ENCODE assay signal across 8 cellular contexts in the genomic region with DNA sequence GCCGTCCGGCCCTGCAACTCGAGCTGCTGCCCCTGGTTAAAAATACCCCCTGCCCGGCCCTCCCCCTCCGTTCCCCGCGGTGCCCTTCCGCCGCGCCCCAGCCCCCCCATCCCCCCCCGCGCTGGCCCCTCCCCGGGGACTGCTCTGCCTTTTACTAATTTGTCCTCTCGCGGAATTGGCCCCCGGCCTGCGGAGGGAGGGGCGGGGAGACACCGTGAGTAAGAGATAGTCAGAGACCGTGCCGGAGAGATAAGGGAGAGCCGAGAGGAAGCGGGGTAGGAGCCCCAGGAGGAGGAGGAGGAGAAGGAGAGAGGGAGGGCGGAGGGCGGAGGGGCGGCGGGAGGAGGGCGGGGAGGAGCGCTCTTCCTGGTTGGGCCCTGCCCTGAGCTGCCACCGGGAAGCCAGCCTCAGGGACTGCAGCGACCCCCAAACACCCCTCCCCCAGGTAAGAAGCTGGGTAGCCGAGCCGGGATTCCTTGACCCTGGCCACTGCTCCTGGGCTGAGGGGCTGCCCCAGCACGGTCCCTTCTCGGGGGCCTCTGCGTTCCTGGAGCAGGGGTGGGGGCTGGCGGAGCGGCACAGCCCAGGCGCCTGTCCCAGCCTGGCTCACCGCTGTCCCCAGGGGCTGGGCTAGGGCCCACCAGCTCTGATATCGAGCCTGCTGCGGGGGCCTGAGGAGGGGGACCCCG. TPM values are rescaled to one million over a fixed set of nuclear protein-coding genes. Genes with fewer than 3 reads are reported as not detected.
DNase-seq lines count a peak whose midpoint lies in the region; ATAC-seq and TF ChIP-seq lines count a peak whose summit lies in the region.

A gene (plus strand): TSS at position 360 of the 689 bp plus-strand sequence. CDS start 774 bp downstream, outside the sequence.

- peak within 1 kb of the TSS; percentile 91 to 100 (median 98) for H3K4me2 ChIP-seq in BLaER1 treated with 17β-estradiol and CSF1 and Interleukin-3, amounts not matched to agents 10 nM and 100 nM

- H3K27me3 Mint-ChIP-seq in activated T-helper 2 cell treated with anti-CD3 and anti-CD28 coated beads, Interferon-gamma antibody, Interleukin-2, Interleukin-4, amounts not matched to agents 10 μg/mL and 5 μg/mL and 100 μg/mL, durations not matched to agents 14 hours and 24 hours and 36 hours (ENCODE audit: low read depth) = peaks cover 2% of the 10 kb centered on the region
- H3K27me3 Mint-ChIP-seq in nephron progenitor cell (ENCODE audit: low read depth, poor library complexity) = peaks cover 22% of the 10 kb centered on the region
- H3K27me3 Mint-ChIP-seq in stimulated activated naive CD8-positive, alpha-beta T cell treated with anti-CD3 and anti-CD28 coated beads, Interleukin-15, Interleukin-2, amounts not matched to agents 100 ng/mL and 50 ng/mL, for 24 hours = no peaks in the 10 kb centered on the region

- no peaks in the 10 kb centered on the region for H3K9me3 Mint-ChIP-seq in activated T-helper 2 cell treated with anti-CD3 and anti-CD28 coated beads, Interferon-gamma antibody, Interleukin-2, Interleukin-4, amounts not matched to agents 10 μg/mL and 5 μg/mL and 100 μg/mL, durations not matched to agents 14 hours and 24 hours and 36 hours
- H3K9me3 Mint-ChIP-seq in nephron progenitor cell = no peaks in the 10 kb centered on the region
- H3K9me3 Mint-ChIP-seq in stimulated activated naive CD8-positive, alpha-beta T cell treated with anti-CD3 and anti-CD28 coated beads, Interleukin-15, Interleukin-2, amounts not matched to agents 100 ng/mL and 50 ng/mL, for 24 hours = no peaks in the 10 kb centered on the region

- DNase-seq in HuH-7.5 (ENCODE audit: low spot score) (peak; percentile 66), SHP77 (lab: John Stamatoyannopoulos, UW) (peak; percentile 39 to 63), fibroblast of pulmonary artery (ENCODE audit: low read depth) (peak; percentile 92), nephron progenitor cell (peak; percentile 55)
- DNase-seq in activated T-helper 2 cell treated with anti-CD3 and anti-CD28 coated beads, Interferon-gamma antibody, Interleukin-2, Interleukin-4, amounts not matched to agents 10 μg/mL and 5 μg/mL and 100 μg/mL, durations not matched to agents 14 hours and 24 hours and 36 hours (ENCODE audit: low spot score) = peak; percentile 79

- H3K36me3 ChIP-seq in BLaER1 treated with 17β-estradiol and CSF1 and Interleukin-3, amounts not matched to agents 10 nM and 100 nM = peaks cover 12 to 36% (median 33%) of the 10 kb centered on the region in 11 experiments

- no peaks in the 10 kb centered on the region for H3K27me3 ChIP-seq in BLaER1 treated with 17β-estradiol and CSF1 and Interleukin-3, amounts not matched to agents 10 nM and 100 nM

- H3K4me3 Mint-ChIP-seq in activated T-helper 2 cell treated with anti-CD3 and anti-CD28 coated beads, Interferon-gamma antibody, Interleukin-2, Interleukin-4, amounts not matched to agents 10 μg/mL and 5 μg/mL and 100 μg/mL, durations not matched to agents 14 hours and 24 hours and 36 hours (ENCODE audit: low read depth) = peak within 1 kb of the TSS; percentile 94
- H3K4me3 Mint-ChIP-seq in nephron progenitor cell = peak within 1 kb of the TSS; percentile 87
- H3K4me3 Mint-ChIP-seq in stimulated activated naive CD8-positive, alpha-beta T cell treated with anti-CD3 and anti-CD28 coated beads, Interleukin-15, Interleukin-2, amounts not matched to agents 100 ng/mL and 50 ng/mL, for 24 hours = peak within 1 kb of the TSS; percentile 86

- H4K20me1 ChIP-seq in BLaER1 treated with 17β-estradiol and CSF1 and Interleukin-3, amounts not matched to agents 10 nM and 100 nM = peaks cover 0 to 45% (median 29%) of the 10 kb centered on the region in 11 experiments; a peak in 15 of 22 replicates

- H3K4me3 ChIP-seq in BLaER1 treated with 17β-estradiol and CSF1 and Interleukin-3, amounts not matched to agents 10 nM and 100 nM = peak within 1 kb of the TSS; percentile 75 to 100 (median 96)
- H3K4me3 ChIP-seq in fibroblast of pulmonary artery (replicated peaks; ENCODE audit: low read depth, low read length) = peak within 1 kb of the TSS; percentile 91

- peaks cover 12% of the 10 kb centered on the region for H3K4me1 Mint-ChIP-seq in activated T-helper 2 cell treated with anti-CD3 and anti-CD28 coated beads, Interferon-gamma antibody, Interleukin-2, Interleukin-4, amounts not matched to agents 10 μg/mL and 5 μg/mL and 100 μg/mL, durations not matched to agents 14 hours and 24 hours and 36 hours (ENCODE audit: low read depth)
- peaks cover 24% of the 10 kb centered on the region for H3K4me1 Mint-ChIP-seq in nephron progenitor cell
- peaks cover 12% of the 10 kb centered on the region for H3K4me1 Mint-ChIP-seq in stimulated activated naive CD8-positive, alpha-beta T cell treated with anti-CD3 and anti-CD28 coated beads, Interleukin-15, Interleukin-2, amounts not matched to agents 100 ng/mL and 50 ng/mL, for 24 hours (ENCODE audit: low read depth)

- peak within 1 kb of the TSS; percentile 85 to 96 (median 92) for H3K27ac ChIP-seq in BLaER1 treated with 17β-estradiol and CSF1 and Interleukin-3, amounts not matched to agents 10 nM and 100 nM

- peaks cover 18% of the 10 kb centered on the region for H3K36me3 Mint-ChIP-seq in activated T-helper 2 cell treated with anti-CD3 and anti-CD28 coated beads, Interferon-gamma antibody, Interleukin-2, Interleukin-4, amounts not matched to agents 10 μg/mL and 5 μg/mL and 100 μg/mL, durations not matched to agents 14 hours and 24 hours and 36 hours (ENCODE audit: low read depth)
- peaks cover 5% of the 10 kb centered on the region for H3K36me3 Mint-ChIP-seq in nephron progenitor cell (ENCODE audit: low read depth)
- no peaks in the 10 kb centered on the region for H3K36me3 Mint-ChIP-seq in stimulated activated naive CD8-positive, alpha-beta T cell treated with anti-CD3 and anti-CD28 coated beads, Interleukin-15, Interleukin-2, amounts not matched to agents 100 ng/mL and 50 ng/mL, for 24 hours (ENCODE audit: low read depth)

- H3K9ac ChIP-seq in BLaER1 treated with 17β-estradiol and CSF1 and Interleukin-3, amounts not matched to agents 10 nM and 100 nM = peak within 1 kb of the TSS; percentile 88 to 100 (median 95)

- peaks cover 24 to 43% (median 31%) of the 10 kb centered on the region in 10 experiments for H3K4me1 ChIP-seq in BLaER1 treated with 17β-estradiol and CSF1 and Interleukin-3, amounts not matched to agents 10 nM and 100 nM

- ATAC-seq in GM19438 (IDR thresholded peaks at IDR 0.05; ENCODE audit: low read depth, unreplicated experiment) = peak; percentile 36

- TF ChIP-seq CTCF in fibroblast of pulmonary artery (IDR thresholded peaks at IDR 0.05; ENCODE audit: low read length, missing control alignments) (no peak), nephron progenitor cell (IDR thresholded peaks at IDR 0.05) (no peak)

- no peaks in the 10 kb centered on the region for H3K9me3 ChIP-seq in BLaER1 treated with 17β-estradiol and CSF1 and Interleukin-3, amounts not matched to agents 10 nM and 100 nM (replicated peaks in 1 of 11)

- peak within 1 kb of the TSS; percentile 88 for H3K27ac Mint-ChIP-seq in activated T-helper 2 cell treated with anti-CD3 and anti-CD28 coated beads, Interferon-gamma antibody, Interleukin-2, Interleukin-4, amounts not matched to agents 10 μg/mL and 5 μg/mL and 100 μg/mL, durations not matched to agents 14 hours and 24 hours and 36 hours
- H3K27ac Mint-ChIP-seq in nephron progenitor cell = no peak within 1 kb of the TSS
- peak within 1 kb of the TSS; percentile 72 for H3K27ac Mint-ChIP-seq in stimulated activated naive CD8-positive, alpha-beta T cell treated with anti-CD3 and anti-CD28 coated beads, Interleukin-15, Interleukin-2, amounts not matched to agents 100 ng/mL and 50 ng/mL, for 24 hours

- intact Hi-C loops in activated T-helper 2 cell treated with anti-CD3 and anti-CD28 coated beads, Interferon-gamma antibody, Interleukin-2, Interleukin-4, amounts not matched to agents 10 μg/mL and 5 μg/mL and 100 μg/mL, durations not matched to agents 14 hours and 24 hours and 36 hours (cut with micrococcal nuclease) = loop anchor here (1.0 to 2.0 kb wide), 3 partner anchors 47 to 64 kb away; a partner anchor contains a TSS

RNA-seq across cellular contexts. Expression of the gene that starts here (rescaled TPM):
- 143 and 144 TPM in 2 replicates for total RNA-seq in activated T-helper 2 cell treated with anti-CD3 and anti-CD28 coated beads, Interferon-gamma antibody, Interleukin-2, Interleukin-4, amounts not matched to agents 10 μg/mL and 5 μg/mL and 100 μg/mL, durations not matched to agents 14 hours and 24 hours and 36 hours

Comparison
In these comparisons a context has a peak if more than half of its experiments do, and no peak if none do; other contexts are left out.
1. Peak in every context shown above with its lines: DNase-seq, ATAC-seq, H3K4me3 ChIP-seq and H3K27ac ChIP-seq.